ENCODE assay signal across 18 cellular contexts in the genomic region with DNA sequence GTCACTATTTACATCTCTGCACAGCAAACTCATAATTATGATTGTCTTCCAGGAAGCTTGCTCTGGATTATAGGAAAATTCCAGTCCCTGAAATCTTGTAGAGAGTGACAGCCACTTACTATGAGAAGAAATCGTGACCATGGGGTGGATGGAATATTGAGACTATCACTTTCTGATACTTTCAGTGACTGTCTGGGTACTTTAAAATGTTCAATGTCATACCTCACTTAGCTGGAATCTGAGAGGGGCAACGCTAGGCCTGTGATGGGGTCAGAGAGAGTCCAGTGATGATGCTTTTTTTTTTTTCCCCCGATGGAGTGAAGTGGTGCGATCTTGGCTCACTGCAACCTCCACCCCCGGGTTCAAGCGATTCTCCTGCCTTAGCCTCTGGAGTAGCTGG.
"Had no signal": no experiment of that assay in that cellular context is flagged by ENCODE, and none has a peak within 500 bp of the region (broad histone marks: within the 10 kb centered on the region; RNA-seq: fewer than 3 reads in every experiment).

No MANE protein-coding gene starts in this region.

- H3K27me3 ChIP-seq: heart right ventricle, right atrium auricular region, suprapubic skin, tibial artery, upper lobe of right lung, vagina had no signal

- H3K9me3 ChIP-seq: heart right ventricle, mucosa of descending colon, right atrium auricular region, suprapubic skin, tibial artery, upper lobe of right lung, vagina had no signal

- H3K4me3 Mint-ChIP-seq: endodermal cell; naive thymus-derived CD8-positive, alpha-beta T cell had no signal

- ATAC-seq: heart right ventricle; mucosa of descending colon; naive thymus-derived CD8-positive, alpha-beta T cell; upper lobe of right lung had no signal

- H3K9me3 Mint-ChIP-seq: endodermal cell; naive thymus-derived CD8-positive, alpha-beta T cell had no signal

- H3K4me3 ChIP-seq: coronary artery, heart right ventricle, mucosa of descending colon, right atrium auricular region, suprapubic skin, tibial artery, upper lobe of right lung, vagina had no signal

- DNase-seq: effector CD4-positive, alpha-beta T cell; endodermal cell; erythroblast; heart right ventricle; hypothalamus; kidney glomerular epithelial cell; mucosa of descending colon; naive thymus-derived CD8-positive, alpha-beta T cell; posterior cingulate gyrus; small intestine; stimulated activated CD4-positive, alpha-beta T cell treated with anti-CD3 and anti-CD28 coated beads, Interleukin-12 subunit alpha, Interleukin-12 subunit beta, amount 100 ng/mL, for 4 hours; stimulated activated naive CD4-positive, alpha-beta T cell; tibial artery; upper lobe of right lung had no signal

- H3K27ac Mint-ChIP-seq: endodermal cell; naive thymus-derived CD8-positive, alpha-beta T cell had no signal

- H3K36me3 ChIP-seq: heart right ventricle, right atrium auricular region, suprapubic skin, tibial artery, upper lobe of right lung, vagina had no signal

- H3K27ac ChIP-seq: right atrium auricular region, tibial artery, upper lobe of right lung, vagina had no signal
